ENCODE assay signal across 1 cellular context in genomic region chr7:197413-198335, GRCh38.
TF ChIP-seq lines count a peak whose summit lies in the region.

No MANE protein-coding gene starts in this region.

TF ChIP-seq in HepG2, 621 proteins besides CTCF, POLR2A, EP300 and RAD21 (continued from another document and continues in another):
- no peak for TF ChIP-seq ZBTB3 (CRISPR knock-in tag; IDR thresholded peaks at IDR 0.05; ENCODE audit: borderline replicate concordance, low read depth)
- TF ChIP-seq DMAP1 (CRISPR knock-in tag; IDR thresholded peaks at IDR 0.05): peak; percentile 36; the same call in 1 of the 2 replicates
- TF ChIP-seq ZNF609 (CRISPR knock-in tag; IDR thresholded peaks at IDR 0.05; ENCODE audit: borderline replicate concordance): no peak
- TF ChIP-seq RFXAP (CRISPR knock-in tag; IDR thresholded peaks at IDR 0.05; ENCODE audit: borderline replicate concordance): no peak
- TF ChIP-seq ZNF10 (CRISPR knock-in tag; IDR thresholded peaks at IDR 0.05; ENCODE audit: borderline replicate concordance, low read depth): no peak
- TF ChIP-seq MATR3 (CRISPR knock-in tag; IDR thresholded peaks at IDR 0.05): no peak
- peak; percentile 51; the same call in 1 of the 2 replicates for TF ChIP-seq BORCS8-MEF2B (CRISPR knock-in tag; IDR thresholded peaks at IDR 0.05)
- no peak for TF ChIP-seq AFF4 (CRISPR knock-in tag; IDR thresholded peaks at IDR 0.05)
- TF ChIP-seq BCLAF1 (IDR thresholded peaks at IDR 0.05): no peak
- no peak for TF ChIP-seq YEATS4 (CRISPR knock-in tag; IDR thresholded peaks at IDR 0.05; ENCODE audit: borderline replicate concordance)
- TF ChIP-seq SNAPC4 (CRISPR knock-in tag; IDR thresholded peaks at IDR 0.05): no peak
- peak; percentile 29; the same call in 1 of the 2 replicates for TF ChIP-seq SPEN (CRISPR knock-in tag; IDR thresholded peaks at IDR 0.05; ENCODE audit: low read depth)
- no peak for TF ChIP-seq ZFP37 (CRISPR knock-in tag; IDR thresholded peaks at IDR 0.05; ENCODE audit: borderline replicate concordance)
- TF ChIP-seq MED13 (CRISPR knock-in tag; IDR thresholded peaks at IDR 0.05): no peak
- no peak for TF ChIP-seq IKZF5 (CRISPR knock-in tag; IDR thresholded peaks at IDR 0.05)
- peak; percentile 91 for TF ChIP-seq ZBTB34 (CRISPR knock-in tag; IDR thresholded peaks at IDR 0.05)
- TF ChIP-seq ZBTB40 (IDR thresholded peaks at IDR 0.05): no peak
- TF ChIP-seq ZBTB40 (CRISPR knock-in tag; IDR thresholded peaks at IDR 0.05): 0 out of 2 replicates have a peak, but pooled peaks have one; percentile 16
- no peak for TF ChIP-seq ONECUT2 (CRISPR knock-in tag; IDR thresholded peaks at IDR 0.05)
